Comparison of ENCODE assay signal across 8 cellular contexts in genomic region chr1:201982923-201983805, GRCh38. TPM values are rescaled to one million over a fixed set of nuclear protein-coding genes. Genes with fewer than 3 reads are reported as not detected.
DNase-seq lines count a peak whose midpoint lies in the region; ATAC-seq and TF ChIP-seq lines count a peak whose summit lies in the region.

No MANE protein-coding gene starts in this region.

- H3K36me3 ChIP-seq in ES-I3 (ENCODE audit: insufficient read depth, low read length) = no peaks in the 10 kb centered on the region
- H3K36me3 ChIP-seq in KOPT-K1 (ENCODE audit: insufficient read depth, low read length) = no peaks in the 10 kb centered on the region
- H3K36me3 ChIP-seq in transverse colon = no peaks in the 10 kb centered on the region

- TF ChIP-seq CTCF in glutamatergic neuron (IDR thresholded peaks at IDR 0.05; ENCODE audit: partially characterized antibody, unreplicated experiment) (no peak), osteocyte (IDR thresholded peaks at IDR 0.05) (peak; percentile 25), transverse colon (IDR thresholded peaks at IDR 0.05) (peak; percentile 17 to 63 (median 24))

- H3K4me1 ChIP-seq in ES-I3 (ENCODE audit: insufficient read depth, low read length) (peaks cover 12% of the 10 kb centered on the region; the same call in 1 of the 2 replicates), transverse colon (peaks cover 8 to 23% (median 17%) of the 10 kb centered on the region in 4 donors)

- no peaks in the 10 kb centered on the region for H3K9me3 Mint-ChIP-seq in activated naive CD4-positive, alpha-beta T cell treated with anti-CD3 and anti-CD28 coated beads, Interleukin-2, amount 50 U/mL, for 24 hours
- H3K9me3 Mint-ChIP-seq in glutamatergic neuron (ENCODE audit: unreplicated experiment) = peaks cover 8% of the 10 kb centered on the region
- no peaks in the 10 kb centered on the region for H3K9me3 Mint-ChIP-seq in osteocyte (ENCODE audit: unreplicated experiment)

- peaks cover 24% of the 10 kb centered on the region for H3K4me1 Mint-ChIP-seq in activated naive CD4-positive, alpha-beta T cell treated with anti-CD3 and anti-CD28 coated beads, Interleukin-2, amount 50 U/mL, for 24 hours
- H3K4me1 Mint-ChIP-seq in glutamatergic neuron (ENCODE audit: low read depth, unreplicated experiment) (peaks cover 12% of the 10 kb centered on the region), osteocyte (ENCODE audit: unreplicated experiment) (peaks cover 22% of the 10 kb centered on the region)

- peak overlapping the region; percentile 82 to 99 (median 90) for H3K4me3 ChIP-seq in transverse colon

- no peaks in the 10 kb centered on the region for H3K9me3 ChIP-seq in ES-I3 (ENCODE audit: control insufficient read depth, insufficient read depth, low read length)
- no peaks in the 10 kb centered on the region for H3K9me3 ChIP-seq in KOPT-K1 (ENCODE audit: insufficient read depth, low read length, poor library complexity, severe bottlenecking)
- H3K9me3 ChIP-seq in transverse colon = no peaks in the 10 kb centered on the region

- intact Hi-C loops in transverse colon (cut with DNase I; ENCODE audit: low total_unique reads) = no loop called here

- in situ Hi-C loops in transverse colon (cut with MboI; ENCODE audit: low pct_ligation_motif_present in 1 of 4, low pct_unique_long_range_greater_than_20kb in 1 of 4, low sequenced_read_pairs in 3 of 4) = no loop called here

- H3K9ac ChIP-seq in ES-I3 (ENCODE audit: low read depth, low read length) = peak overlapping the region; percentile 92

- no peaks in the 10 kb centered on the region for H3K27me3 ChIP-seq in transverse colon

- ATAC-seq in GM21825 (IDR thresholded peaks at IDR 0.05; ENCODE audit: unreplicated experiment) = peak; percentile 72

- H3K27me3 Mint-ChIP-seq in activated naive CD4-positive, alpha-beta T cell treated with anti-CD3 and anti-CD28 coated beads, Interleukin-2, amount 50 U/mL, for 24 hours = no peaks in the 10 kb centered on the region
- H3K27me3 Mint-ChIP-seq in glutamatergic neuron (ENCODE audit: unreplicated experiment) = peaks cover 6% of the 10 kb centered on the region
- no peaks in the 10 kb centered on the region for H3K27me3 Mint-ChIP-seq in osteocyte (ENCODE audit: unreplicated experiment)

- 2 to 14% methylated on average over 6 to 37 of the region's 53 CpGs for WGBS in transverse colon (ENCODE audit: low coverage in 1 of 2), 2 donors

- peak overlapping the region; percentile 93 for H3K4me3 Mint-ChIP-seq in activated naive CD4-positive, alpha-beta T cell treated with anti-CD3 and anti-CD28 coated beads, Interleukin-2, amount 50 U/mL, for 24 hours
- H3K4me3 Mint-ChIP-seq in glutamatergic neuron (ENCODE audit: unreplicated experiment) (peak overlapping the region; percentile 99), osteocyte (ENCODE audit: unreplicated experiment) (peak overlapping the region; percentile 96)

- H3K27ac ChIP-seq in KOPT-K1 (ENCODE audit: low read depth, low read length, poor library complexity, severe bottlenecking) (peak overlapping the region; percentile 5), transverse colon (peak overlapping the region; percentile 98 to 99 (median 99))

- TF ChIP-seq EP300 in transverse colon (IDR thresholded peaks at IDR 0.05; ENCODE audit: low read depth) = no peak

- TF ChIP-seq POLR2A in transverse colon (IDR thresholded peaks at IDR 0.05) = peak; percentile 77

- H3K27ac Mint-ChIP-seq in activated naive CD4-positive, alpha-beta T cell treated with anti-CD3 and anti-CD28 coated beads, Interleukin-2, amount 50 U/mL, for 24 hours = peak overlapping the region; percentile 75
- peak overlapping the region; percentile 95 for H3K27ac Mint-ChIP-seq in glutamatergic neuron (ENCODE audit: unreplicated experiment)
- H3K27ac Mint-ChIP-seq in osteocyte (ENCODE audit: unreplicated experiment) = peak overlapping the region; percentile 89

- no peaks in the 10 kb centered on the region for H3K36me3 Mint-ChIP-seq in activated naive CD4-positive, alpha-beta T cell treated with anti-CD3 and anti-CD28 coated beads, Interleukin-2, amount 50 U/mL, for 24 hours
- H3K36me3 Mint-ChIP-seq in glutamatergic neuron (ENCODE audit: unreplicated experiment) (no peaks in the 10 kb centered on the region), osteocyte (ENCODE audit: unreplicated experiment) (no peaks in the 10 kb centered on the region)

- peak; percentile 85 for DNase-seq in SK-N-DZ (ENCODE audit: low spot score)
- DNase-seq in glutamatergic neuron = peak; percentile 73
- DNase-seq in osteocyte (ENCODE audit: extremely low spot score, unreplicated experiment) = peak; percentile 86
- DNase-seq in transverse colon = peak; percentile 83

RNA-seq across cellular contexts. Expression of gene RNPEP, which starts 0.7 kb away (rescaled TPM):
- polyA plus RNA-seq in SK-N-DZ (2014; cell fraction: cytosol; rRNA removed) = 35.3 and 38.0 TPM in 2 replicates
- polyA plus RNA-seq in SK-N-DZ (2014; cell fraction: nucleus; rRNA removed) = 25.0 and 37.3 TPM in 2 replicates
- total RNA-seq in glutamatergic neuron (ENCODE audit: unreplicated experiment) = 42.4 TPM
- 51.4 and 53.9 TPM in 2 replicates for total RNA-seq in osteocyte
- 100 to 1,000 TPM; 118 to 285 (median 184) TPM for total RNA-seq in transverse colon

RNA-seq across cellular contexts. Expression of gene ELF3, which starts 27.2 kb away (rescaled TPM):
- not detected in 2 replicates for polyA plus RNA-seq in SK-N-DZ (2014; cell fraction: cytosol; rRNA removed)
- 0.23 TPM in 1 of 2 replicates, not detected in the other for polyA plus RNA-seq in SK-N-DZ (2014; cell fraction: nucleus; rRNA removed)
- 0.96 TPM for total RNA-seq in glutamatergic neuron (ENCODE audit: unreplicated experiment)
- total RNA-seq in osteocyte = 0.26 and 0.56 TPM in 2 replicates
- total RNA-seq in transverse colon = 1,000 to 10,000 TPM in 1 of 4 donors, 100 to 1,000 TPM in 3; 581 to 1,486 (median 902) TPM

RNA-seq across cellular contexts. Expression of gene TIMM17A, which starts 27.9 kb away (rescaled TPM):
- polyA plus RNA-seq in SK-N-DZ (2014; cell fraction: cytosol; rRNA removed) = 69.5 and 78.5 TPM in 2 replicates
- polyA plus RNA-seq in SK-N-DZ (2014; cell fraction: nucleus; rRNA removed) = 50.6 TPM in 2 replicates
- 69.8 TPM for total RNA-seq in glutamatergic neuron (ENCODE audit: unreplicated experiment)
- 48.0 and 50.8 TPM in 2 replicates for total RNA-seq in osteocyte
- 10 to 100 TPM in 3 of 4 donors, 1 to 10 TPM in 1; 3.0 to 37.0 (median 33.7) TPM for total RNA-seq in transverse colon

RNA-seq across cellular contexts. Expression of gene LMOD1, which starts 36.8 kb away (rescaled TPM):
- polyA plus RNA-seq in SK-N-DZ (2014; cell fraction: cytosol; rRNA removed) = not detected in 2 replicates
- polyA plus RNA-seq in SK-N-DZ (2014; cell fraction: nucleus; rRNA removed) = not detected in 2 replicates
- total RNA-seq in glutamatergic neuron (ENCODE audit: unreplicated experiment) = 0.20 TPM
- 15.1 and 15.9 TPM in 2 replicates for total RNA-seq in osteocyte
- total RNA-seq in transverse colon = 100 to 1,000 TPM in 3 of 4 donors, 10 to 100 TPM in 1; 73.2 to 166 (median 115) TPM

Comparison
In these comparisons a context has a peak if more than half of its experiments do, and no peak if none do; other contexts are left out.
1. Peak in every context shown above with its lines: DNase-seq, ATAC-seq, H3K4me3 ChIP-seq and H3K27ac ChIP-seq.
2. RNA of gene ELF3, which starts 27.2 kb away (total RNA-seq): 581 to 1,486 TPM in transverse colon; 0.96 TPM in glutamatergic neuron (single experiment) and 0.26 to 0.56 TPM in osteocyte; every median in the first group is over 100 times any median in the second.